Comparison of ENCODE assay signal across 20 cellular contexts in the genomic region with DNA sequence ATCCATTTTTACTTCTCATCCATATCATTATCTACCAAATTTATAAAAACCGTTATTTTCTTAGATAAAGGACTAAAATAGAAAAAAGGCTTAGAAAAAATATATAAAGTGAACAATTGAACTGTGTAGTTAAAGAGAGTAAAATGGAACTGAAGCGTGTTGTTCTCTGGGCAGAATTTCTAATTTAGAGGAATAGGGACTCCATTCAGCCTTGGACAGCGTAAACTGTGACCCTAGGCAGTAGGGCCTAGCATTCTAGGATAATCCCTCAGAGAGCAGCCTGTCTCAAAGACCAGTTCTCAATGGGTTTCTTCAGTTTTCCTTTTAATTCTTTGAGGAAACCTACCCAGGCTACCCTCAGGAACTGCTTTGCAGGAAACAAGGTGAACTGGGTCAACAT.
"Had no signal": no experiment of that assay in that cellular context is flagged by ENCODE, and none has a peak within 500 bp of the region (broad histone marks: within the 10 kb centered on the region; RNA-seq: fewer than 3 reads in every experiment).

No MANE protein-coding gene starts in this region.

- H3K27ac ChIP-seq: cardiac muscle cell, coronary artery, thoracic aorta, VCaP had no signal

- H3K27me3 Mint-ChIP-seq: activated CD4-positive, alpha-beta memory T cell treated with anti-CD3 and anti-CD28 coated beads, Interleukin-2, amount 10 ng/mL, durations not matched to agents 7 days and 5 days; activated CD4-positive, alpha-beta T cell treated with anti-CD3 and anti-CD28 coated beads for 36 hours; activated naive CD8-positive, alpha-beta T cell treated with anti-CD3 and anti-CD28 coated beads for 36 hours; T-cell had no signal

- H3K36me3 Mint-ChIP-seq: activated naive CD8-positive, alpha-beta T cell treated with anti-CD3 and anti-CD28 coated beads for 36 hours; T-cell had no signal

- H3K27ac Mint-ChIP-seq: activated CD4-positive, alpha-beta memory T cell treated with anti-CD3 and anti-CD28 coated beads, Interleukin-2, amount 10 ng/mL, durations not matched to agents 7 days and 5 days; activated CD4-positive, alpha-beta T cell treated with anti-CD3 and anti-CD28 coated beads for 36 hours; activated naive CD8-positive, alpha-beta T cell treated with anti-CD3 and anti-CD28 coated beads for 36 hours; activated T-cell treated with anti-CD3 and anti-CD28 coated beads, Interleukin-2, amount 50 U/mL, for 72 hours; naive thymus-derived CD4-positive, alpha-beta T cell; T-cell had no signal

- H3K36me3 ChIP-seq: cardiac muscle cell, prostate gland, thoracic aorta had no signal

- H3K4me3 Mint-ChIP-seq: activated CD4-positive, alpha-beta memory T cell treated with anti-CD3 and anti-CD28 coated beads, Interleukin-2, amount 10 ng/mL, durations not matched to agents 7 days and 5 days; activated CD4-positive, alpha-beta T cell treated with anti-CD3 and anti-CD28 coated beads for 36 hours; activated naive CD8-positive, alpha-beta T cell treated with anti-CD3 and anti-CD28 coated beads for 36 hours; activated T-cell treated with anti-CD3 and anti-CD28 coated beads, Interleukin-2, amount 50 U/mL, for 72 hours; naive thymus-derived CD4-positive, alpha-beta T cell; T-cell had no signal

- H3K9me3 Mint-ChIP-seq: activated naive CD8-positive, alpha-beta T cell treated with anti-CD3 and anti-CD28 coated beads for 36 hours; T-cell had no signal

- H3K4me3 ChIP-seq: cardiac muscle cell, coronary artery, prostate gland, thoracic aorta had no signal

- H3K27me3 ChIP-seq: cardiac muscle cell had no signal

- DNase-seq: activated CD4-positive, alpha-beta memory T cell treated with anti-CD3 and anti-CD28 coated beads, Interleukin-2, amount 10 ng/mL, durations not matched to agents 7 days and 5 days; activated CD4-positive, alpha-beta T cell treated with anti-CD3 and anti-CD28 coated beads for 36 hours; activated CD8-positive, alpha-beta memory T cell treated with anti-CD3 and anti-CD28 coated beads, Interleukin-2, amount 50 U/mL, for 4 hours; activated gamma-delta T cell treated with Interleukin-2 at 50 U/mL for 16 hours; activated naive CD8-positive, alpha-beta T cell treated with anti-CD3 and anti-CD28 coated beads for 36 hours; activated T-cell treated with anti-CD3 and anti-CD28 coated beads, Interleukin-2, amount 50 U/mL, for 72 hours; aorta; effector memory CD4-positive, alpha-beta T cell; left colon; naive thymus-derived CD4-positive, alpha-beta T cell; stimulated activated CD4-positive, alpha-beta T cell treated with anti-CD3 and anti-CD28 coated beads, Interleukin-12 subunit alpha, Interleukin-12 subunit beta, amount 100 ng/mL, for 4 hours; stimulated activated CD4-positive, alpha-beta T cell treated with anti-CD3 and anti-CD28 coated beads, Interleukin-2, amount 100 ng/mL, for 48 hours; stimulated activated naive CD4-positive, alpha-beta T cell treated with Interleukin-2 at 50 U/mL for 16 hours; T-cell had no signal

- H3K4me1 Mint-ChIP-seq: activated CD4-positive, alpha-beta memory T cell treated with anti-CD3 and anti-CD28 coated beads, Interleukin-2, amount 10 ng/mL, durations not matched to agents 7 days and 5 days; activated CD4-positive, alpha-beta T cell treated with anti-CD3 and anti-CD28 coated beads for 36 hours; activated naive CD8-positive, alpha-beta T cell treated with anti-CD3 and anti-CD28 coated beads for 36 hours; naive thymus-derived CD4-positive, alpha-beta T cell; T-cell had no signal

- ATAC-seq: activated CD4-positive, alpha-beta T cell treated with anti-CD3 and anti-CD28 coated beads for 36 hours; activated T-cell treated with anti-CD3 and anti-CD28 coated beads, Interleukin-2, amount 50 U/mL, for 72 hours; left colon; naive thymus-derived CD4-positive, alpha-beta T cell; sciatic nerve; T-cell had no signal

- H3K9me3 ChIP-seq: prostate gland, thoracic aorta had no signal
